Comparison of ENCODE assay signal across 1 cellular context in the genomic region with DNA sequence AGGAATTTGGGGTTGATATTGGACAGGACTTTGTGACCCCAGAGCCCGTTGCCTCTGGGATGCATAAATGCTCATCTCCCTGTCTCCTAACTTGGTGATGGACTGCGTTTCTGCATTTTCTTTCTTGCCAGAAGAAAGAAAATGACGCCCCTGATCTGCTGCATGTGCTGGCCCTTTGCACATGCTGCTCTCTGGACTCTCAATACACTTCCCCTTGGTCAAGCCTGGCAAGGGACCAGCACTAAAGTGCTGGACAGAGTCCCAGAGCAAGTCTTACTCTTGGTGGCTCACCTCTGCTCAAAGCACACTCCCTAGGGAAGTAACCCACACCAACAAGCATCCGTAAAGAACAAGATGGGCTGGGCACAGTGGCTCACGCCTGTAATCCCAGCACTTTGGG.
TF ChIP-seq lines count a peak whose summit lies in the region.

No MANE protein-coding gene starts in this region.

TF ChIP-seq in GM23338, 12 proteins besides CTCF, POLR2A, EP300 and RAD21 (continued from another document):
- no peak for TF ChIP-seq ZNF462 (CRISPR knock-in tag; IDR thresholded peaks at IDR 0.05)
- TF ChIP-seq STAT1 (IDR thresholded peaks at IDR 0.05; ENCODE audit: unreplicated experiment): no peak
- TF ChIP-seq EZH2phosphoT487 (IDR thresholded peaks at IDR 0.05; ENCODE audit: unreplicated experiment): no peak
- TF ChIP-seq ZNF331 (CRISPR knock-in tag; IDR thresholded peaks at IDR 0.05; ENCODE audit: low read depth): no peak
